8 cellular contexts compared by ENCODE assay signal in genomic region chrX:154308108-154308946, GRCh38. TPM values are rescaled to one million over a fixed set of nuclear protein-coding genes. Genes with fewer than 3 reads are reported as not detected.
DNase-seq lines count a peak whose midpoint lies in the region; ATAC-seq, FAIRE-seq and TF ChIP-seq lines count a peak whose summit lies in the region.

No MANE protein-coding gene starts in this region.

- H2BK12ac ChIP-seq in neuronal stem cell (ENCODE audit: low read length): no peak overlapping the region

- H3K4me2 ChIP-seq in A549: no peak overlapping the region
- no peak overlapping the region for H3K4me2 ChIP-seq in OCI-LY1 (ENCODE audit: low read length)
- no peak overlapping the region for H3K4me2 ChIP-seq in fibroblast of lung (ENCODE audit: extremely low read depth, insufficient read depth, low read length)
- H3K4me2 ChIP-seq in neuronal stem cell (ENCODE audit: insufficient read depth, low read length, poor library complexity, severe bottlenecking): no peak overlapping the region

- H3K9ac ChIP-seq in OCI-LY1 (ENCODE audit: low read length) (no peak overlapping the region), fibroblast of lung (ENCODE audit: insufficient read depth, low read length) (no peak overlapping the region), neuronal stem cell (ENCODE audit: low read depth, low read length, poor library complexity) (no peak overlapping the region)

- H3K4me3 ChIP-seq in A549 (no peak overlapping the region), OCI-LY1 (ENCODE audit: low read depth, low read length, poor library complexity, severe bottlenecking) (no peak overlapping the region), fibroblast of lung (replicated peaks in 1 of 4; ENCODE audit: control extremely low read depth in 1 of 4, insufficient read depth in 1 of 4, low read depth in 3 of 4, low read length in 4 of 4) (no peak overlapping the region), neuronal stem cell (ENCODE audit: low read length in 2 of 2) (no peak overlapping the region), thoracic aorta (no peak overlapping the region)

- H3K9me2 ChIP-seq in OCI-LY1 (ENCODE audit: low read depth, low read length): no peaks in the 10 kb centered on the region

- H3K27me3 ChIP-seq in OCI-LY1 (ENCODE audit: insufficient read depth, low read length) (no peaks in the 10 kb centered on the region), fibroblast of lung (ENCODE audit: control insufficient read depth, insufficient read depth, low read length) (no peaks in the 10 kb centered on the region), neuronal stem cell (ENCODE audit: control insufficient read depth in 3 of 3, insufficient read depth in 3 of 3, low read depth in 1 of 3, low read length in 3 of 3) (peaks cover 0 to 47% (median 0%) of the 10 kb centered on the region in 3 experiments), thoracic aorta (replicated peaks; ENCODE audit: insufficient read depth) (no peaks in the 10 kb centered on the region)

- peak; percentile 60 for TF ChIP-seq CTCF in A549 (IDR thresholded peaks at IDR 0.05)
- peak; percentile 67 for TF ChIP-seq CTCF in OCI-LY1 (IDR thresholded peaks at IDR 0.05; ENCODE audit: low read length)
- peak; percentile 54 to 67 for TF ChIP-seq CTCF in fibroblast of lung (conservative IDR thresholded peaks at IDR 0.05 in 1 of 2, IDR thresholded peaks at IDR 0.05 in 1 of 2; ENCODE audit: low read depth in 1 of 2, low read length in 2 of 2)
- peak; percentile 67 for TF ChIP-seq CTCF in thoracic aorta (IDR thresholded peaks at IDR 0.05)

- H3K9me3 ChIP-seq in A549 (no peaks in the 10 kb centered on the region), OCI-LY1 (ENCODE audit: low read length) (no peaks in the 10 kb centered on the region), fibroblast of lung (ENCODE audit: control insufficient read depth, insufficient read depth, low read depth, low read length) (no peaks in the 10 kb centered on the region), neuronal stem cell (replicated peaks in 1 of 2; ENCODE audit: control insufficient read depth in 2 of 2, insufficient read depth in 1 of 2, low read depth in 1 of 2, low read length in 2 of 2) (no peaks in the 10 kb centered on the region), thoracic aorta (no peaks in the 10 kb centered on the region)

- no peak overlapping the region for H3K18ac ChIP-seq in neuronal stem cell (ENCODE audit: low read length)

- ATAC-seq in A549: peak; percentile 77 to 91; a peak in 5 of 6 replicates
- no peak for ATAC-seq in thoracic aorta (ENCODE audit: insufficient number of reproducible peaks, low FRiP score, low read depth)
- ATAC-seq in HG02884 (IDR thresholded peaks at IDR 0.05; ENCODE audit: unreplicated experiment): no peak

- H3K23ac ChIP-seq in neuronal stem cell (ENCODE audit: low read depth, low read length, poor library complexity): no peak overlapping the region

- H3K4me1 ChIP-seq in A549 (no peaks in the 10 kb centered on the region), OCI-LY1 (ENCODE audit: insufficient read depth, low read length, severe bottlenecking) (no peaks in the 10 kb centered on the region), fibroblast of lung (ENCODE audit: control insufficient read depth, extremely low read depth, insufficient read depth, low read length) (no peaks in the 10 kb centered on the region), neuronal stem cell (ENCODE audit: control insufficient read depth in 2 of 2, insufficient read depth in 1 of 2, low read depth in 1 of 2, low read length in 2 of 2) (peaks cover 10% of the 10 kb centered on the region in 2 donors), thoracic aorta (ENCODE audit: control insufficient read depth in 1 of 2, low read depth in 2 of 2) (no peaks in the 10 kb centered on the region)

- H3K27ac ChIP-seq in A549 (no peak overlapping the region), OCI-LY1 (ENCODE audit: low read depth, low read length, poor library complexity, severe bottlenecking) (no peak overlapping the region), fibroblast of lung (ENCODE audit: insufficient read depth, low read length) (no peak overlapping the region), neuronal stem cell (replicated peaks; ENCODE audit: low read length) (no peak overlapping the region), thoracic aorta (no peak overlapping the region)

- H2BK120ac ChIP-seq in neuronal stem cell (ENCODE audit: low read depth, low read length): no peak overlapping the region

- 45% methylated on average over 8 of the region's 9 CpGs for WGBS in A549 (ENCODE audit: missing lambda C conversion rate)
- WGBS in neuronal stem cell (ENCODE audit: extremely low coverage in 2 of 2, insufficient read length in 2 of 2, insufficient replicate concordance in 1 of 2), 2 donors: no CpG with 5 or more reads among the region's 9 CpGs

- H3K79me2 ChIP-seq in OCI-LY1 (ENCODE audit: insufficient read depth, low read length): no peaks in the 10 kb centered on the region
- no peaks in the 10 kb centered on the region for H3K79me2 ChIP-seq in fibroblast of lung (ENCODE audit: control insufficient read depth, insufficient read depth, low read length)

- H3K79me1 ChIP-seq in neuronal stem cell (ENCODE audit: low read depth, low read length): no peaks in the 10 kb centered on the region

- no peak overlapping the region for H3K4ac ChIP-seq in neuronal stem cell (ENCODE audit: low read length)

- no peak for TF ChIP-seq POLR2A in A549 (IDR thresholded peaks at IDR 0.05; ENCODE audit: low read length)
- TF ChIP-seq POLR2A in GM12892 (IDR thresholded peaks at IDR 0.05; ENCODE audit: low read depth, low read length): no peak

- H4K91ac ChIP-seq in neuronal stem cell (ENCODE audit: low read depth, low read length, poor library complexity): no peak overlapping the region

- no peak overlapping the region for H4K8ac ChIP-seq in neuronal stem cell (ENCODE audit: low read depth, low read length)

- H4K20me1 ChIP-seq in OCI-LY1 (ENCODE audit: insufficient read depth, low read length) (no peaks in the 10 kb centered on the region), fibroblast of lung (ENCODE audit: control insufficient read depth, extremely low read depth, insufficient read depth, low read length) (no peaks in the 10 kb centered on the region)

- H2AFZ ChIP-seq in OCI-LY1 (ENCODE audit: low read length) (no peak overlapping the region), fibroblast of lung (ENCODE audit: low read length) (no peak overlapping the region), neuronal stem cell (ENCODE audit: low read length) (no peak overlapping the region)

- no peaks in the 10 kb centered on the region for H3F3A ChIP-seq in OCI-LY1 (ENCODE audit: insufficient read depth, low read length)

- H2BK5ac ChIP-seq in neuronal stem cell (ENCODE audit: low read length): no peak overlapping the region

- H2BK15ac ChIP-seq in neuronal stem cell (ENCODE audit: low read length): no peak overlapping the region

- no peak overlapping the region for H2AK5ac ChIP-seq in neuronal stem cell (ENCODE audit: low read depth, low read length)

- no peaks in the 10 kb centered on the region for H3K36me3 ChIP-seq in OCI-LY1 (ENCODE audit: insufficient read depth, low read length)
- no peaks in the 10 kb centered on the region for H3K36me3 ChIP-seq in fibroblast of lung (ENCODE audit: control insufficient read depth, insufficient read depth, low read length)
- H3K36me3 ChIP-seq in neuronal stem cell (replicated peaks in 1 of 2; ENCODE audit: control insufficient read depth in 2 of 2, insufficient read depth in 2 of 2, low read length in 2 of 2): no peaks in the 10 kb centered on the region
- no peaks in the 10 kb centered on the region for H3K36me3 ChIP-seq in thoracic aorta

- CTCF ChIA-PET in A549 (lab: Yijun Ruan, JAX): interaction anchor here (0.6 to 5.6 kb wide), 14 partner anchors 9 to 443 kb away, joined by 3 to 31 read pairs (median 4); partner anchors contain the start of genes GAB3 and TKTL1

- TF ChIP-seq EP300 in A549 (IDR thresholded peaks at IDR 0.05): no peak

- no peak overlapping the region for H3K14ac ChIP-seq in neuronal stem cell (ENCODE audit: low read length)

- FAIRE-seq in A549 (lab: Jason Lieb, UNC): peak; percentile 68
- peak; percentile 78 for FAIRE-seq in GM12892 (lab: Jason Lieb, UNC)

- DNase-seq in A549 (ENCODE audit: low read depth in 1 of 2, low spot score in 1 of 2) (peak; percentile 39 to 53), GM12892 (ENCODE audit: insufficient read length) (no peak), activated T-cell treated with anti-CD3 and anti-CD28 coated beads for 4 hours (peak; percentile 75), fibroblast of lung (ENCODE audit: low read depth in 2 of 2) (peak; percentile 11 to 28), neuronal stem cell (ENCODE audit: low spot score) (peak; percentile 36), thoracic aorta (ENCODE audit: low spot score) (peak; percentile 7)

- POLR2A ChIA-PET in A549 (lab: Yijun Ruan, JAX): no interaction called here

- TF ChIP-seq RAD21 in A549 (conservative IDR thresholded peaks at IDR 0.05 in 1 of 2, IDR thresholded peaks at IDR 0.05 in 1 of 2): peak; percentile 26 to 32; a peak in 2 of 5 replicates

RNA-seq across cellular contexts. Expression of gene TKTL1, which starts 12.7 kb away (rescaled TPM):
- polyA plus RNA-seq in A549 (2011; rRNA removed): 0.14 TPM in 1 of 2 replicates, not detected in the other
- polyA plus RNA-seq in A549 (2012; cell fraction: cytosol; rRNA removed): 0.08 TPM in 1 of 2 replicates, not detected in the other
- 0.06 TPM in 1 of 2 replicates, not detected in the other for polyA plus RNA-seq in A549 (2012; cell fraction: nucleus; rRNA removed)
- not detected in 3 replicates for polyA plus RNA-seq in A549 (2017; fragmentation: RNase III; extraction: RNeasy Plus Mini Kit Qiagen cat#74134 plus additional on column Dnase treatment)
- not detected in 2 replicates for polyA minus RNA-seq in A549 (2011; rRNA and poly(A)+ RNA removed)
- polyA plus RNA-seq in GM12892 (2012; ENCODE audit: missing spikeins): not detected
- total RNA-seq in fibroblast of lung: not detected in 2 replicates
- not detected in 2 replicates for polyA plus RNA-seq in fibroblast of lung
- not detected in 2 replicates for polyA plus RNA-seq in fibroblast of lung (2012)
- not detected in 2 replicates for polyA minus RNA-seq in fibroblast of lung (ENCODE audit: low replicate concordance)
- 2.4 TPM for polyA plus RNA-seq in neuronal stem cell (2013, experiment 1 of 2)
- polyA plus RNA-seq in neuronal stem cell (2013, experiment 2 of 2): 2.1 TPM
- total RNA-seq in thoracic aorta: under 1 TPM in 1 of 2 donors, not detected in 1; 0.42 TPM

RNA-seq across cellular contexts. Expression of gene TEX28, which starts 13.4 kb away (rescaled TPM):
- polyA plus RNA-seq in A549 (2011; rRNA removed) (not detected in 2 replicates), A549 (2017; fragmentation: RNase III; extraction: RNeasy Plus Mini Kit Qiagen cat#74134 plus additional on column Dnase treatment) (not detected in 3 replicates), fibroblast of lung (not detected in 2 replicates)
- polyA plus RNA-seq in A549 (2012; cell fraction: cytosol; rRNA removed): not detected in 2 replicates
- not detected in 2 replicates for polyA plus RNA-seq in A549 (2012; cell fraction: nucleus; rRNA removed)
- polyA minus RNA-seq in A549 (2011; rRNA and poly(A)+ RNA removed): not detected in 2 replicates
- not detected for polyA plus RNA-seq in GM12892 (2012; ENCODE audit: missing spikeins)
- total RNA-seq in fibroblast of lung (not detected in 2 replicates), thoracic aorta (not detected)
- not detected in 2 replicates for polyA plus RNA-seq in fibroblast of lung (2012)
- polyA minus RNA-seq in fibroblast of lung (ENCODE audit: low replicate concordance): not detected in 2 replicates
- polyA plus RNA-seq in neuronal stem cell (2013, experiment 1 of 2): not detected
- not detected for polyA plus RNA-seq in neuronal stem cell (2013, experiment 2 of 2)

RNA-seq across cellular contexts. Expression of gene OPN1MW3, which starts 50.9 kb away (rescaled TPM):
- not detected in 2 replicates for polyA plus RNA-seq in A549 (2011; rRNA removed)
- polyA plus RNA-seq in A549 (2012; cell fraction: cytosol; rRNA removed): not detected in 2 replicates
- polyA plus RNA-seq in A549 (2012; cell fraction: nucleus; rRNA removed): not detected in 2 replicates
- polyA plus RNA-seq in A549 (2017; fragmentation: RNase III; extraction: RNeasy Plus Mini Kit Qiagen cat#74134 plus additional on column Dnase treatment): not detected in 3 replicates
- not detected in 2 replicates for polyA minus RNA-seq in A549 (2011; rRNA and poly(A)+ RNA removed)
- polyA plus RNA-seq in GM12892 (2012; ENCODE audit: missing spikeins): not detected
- not detected in 2 replicates for total RNA-seq in fibroblast of lung
- polyA plus RNA-seq in fibroblast of lung: not detected in 2 replicates
- not detected in 2 replicates for polyA plus RNA-seq in fibroblast of lung (2012)
- polyA minus RNA-seq in fibroblast of lung (ENCODE audit: low replicate concordance): 1.3 TPM in 1 of 2 replicates, not detected in the other
- not detected for polyA plus RNA-seq in neuronal stem cell (2013, experiment 1 of 2)
- polyA plus RNA-seq in neuronal stem cell (2013, experiment 2 of 2): not detected
- total RNA-seq in thoracic aorta: not detected

Comparison
In these comparisons a context has a peak if more than half of its experiments do, and no peak if none do; other contexts are left out.
1. ATAC-seq: peak in A549 (2 of 2); none in thoracic aorta (single experiment) and HG02884 (single experiment).
2. Peak in every context shown above with its lines, with median percentiles within 50 percentile points of each other: CTCF ChIP-seq.